ENCODE assay signal across 15 cellular contexts in genomic region chr19:33395561-33396550, GRCh38. TPM values are rescaled to one million over a fixed set of nuclear protein-coding genes. Genes with fewer than 3 reads are reported as not detected.
DNase-seq lines count a peak whose midpoint lies in the region; ATAC-seq and TF ChIP-seq lines count a peak whose summit lies in the region.
"Had no signal": no experiment of that assay in that cellular context is flagged by ENCODE, and none has a peak within 500 bp of the region (broad histone marks: within the 10 kb centered on the region; RNA-seq: fewer than 3 reads in every experiment).

No MANE protein-coding gene starts in this region.

- no peaks in the 10 kb centered on the region for H3K36me3 Mint-ChIP-seq in activated CD4-positive, alpha-beta T cell treated with anti-CD3 and anti-CD28 coated beads for 36 hours (ENCODE audit: low read depth)

- no peaks in the 10 kb centered on the region for H3K9me3 ChIP-seq in BE2C
- no peaks in the 10 kb centered on the region for H3K9me3 ChIP-seq in MG63

- no peak for TF ChIP-seq CTCF in BE2C (IDR thresholded peaks at IDR 0.05; ENCODE audit: low read depth, low read length)

- POLR2A ChIA-PET in activated CD4-positive, alpha-beta T cell treated with anti-CD3 and anti-CD28 coated beads for 36 hours (lab: Charles Lee), result no interaction called here

- no peaks in the 10 kb centered on the region for H3K4me1 Mint-ChIP-seq in activated CD4-positive, alpha-beta T cell treated with anti-CD3 and anti-CD28 coated beads for 36 hours

- no peak overlapping the region for H3K27ac Mint-ChIP-seq in activated CD4-positive, alpha-beta T cell treated with anti-CD3 and anti-CD28 coated beads for 36 hours

- ATAC-seq in left cardiac atrium (peak; percentile 2 to 16), GM19397 (IDR thresholded peaks at IDR 0.05; ENCODE audit: unreplicated experiment) (no peak)
- ATAC-seq in activated CD4-positive, alpha-beta T cell treated with anti-CD3 and anti-CD28 coated beads for 36 hours, result no peak

- H3K36me3 ChIP-seq in BE2C (no peaks in the 10 kb centered on the region), MG63 (no peaks in the 10 kb centered on the region)

- peaks cover 13% of the 10 kb centered on the region for H3K4me1 ChIP-seq in BE2C

- H3K9me3 Mint-ChIP-seq in activated CD4-positive, alpha-beta T cell treated with anti-CD3 and anti-CD28 coated beads for 36 hours (ENCODE audit: low read depth), result no peaks in the 10 kb centered on the region
- H3K9me3 Mint-ChIP-seq: H9 had no signal

- intact Hi-C loops in left cardiac atrium (cut with DNase I) (no loop called here), posterior vena cava (cut with DNase I) (loop anchor here in 1 of 2 donors (10.0 kb wide), 1 partner anchor 101 kb away; no protein-coding TSS in a partner anchor)
- intact Hi-C loops in activated CD4-positive, alpha-beta T cell treated with anti-CD3 and anti-CD28 coated beads for 36 hours (cut with DNase I, micrococcal nuclease), result no loop called here

- H3K4me3 Mint-ChIP-seq in activated CD4-positive, alpha-beta T cell treated with anti-CD3 and anti-CD28 coated beads for 36 hours, result no peak overlapping the region
- H3K4me3 Mint-ChIP-seq: H9 had no signal

- H3K27me3 Mint-ChIP-seq in activated CD4-positive, alpha-beta T cell treated with anti-CD3 and anti-CD28 coated beads for 36 hours, result no peaks in the 10 kb centered on the region

- no peaks in the 10 kb centered on the region for H3K27me3 ChIP-seq in BE2C
- H3K27me3 ChIP-seq in MG63, result no peaks in the 10 kb centered on the region

- DNase-seq in BE2C, result peak; percentile 7
- peak; percentile 66 for DNase-seq in MG63
- peak; percentile 71 for DNase-seq in left cardiac atrium
- DNase-seq in posterior vena cava (ENCODE audit: low spot score), result peak; percentile 82
- DNase-seq in stimulated activated CD4-positive, alpha-beta T cell treated with anti-CD3 and anti-CD28 coated beads, Interleukin-4, amount 100 ng/mL, for 24 hours, result no peak
- no peak for DNase-seq in activated CD4-positive, alpha-beta T cell treated with anti-CD3 and anti-CD28 coated beads, Interleukin-2, amount 50 U/mL, for 48 hours
- DNase-seq in activated CD4-positive, alpha-beta T cell treated with anti-CD3 and anti-CD28 coated beads for 36 hours, result no peak
- DNase-seq: activated CD8-positive, alpha-beta memory T cell treated with anti-CD3 and anti-CD28 coated beads for 24 hours; DND-41; H9; NCI-H1092 treated with DMSO at 0.1 percent for 48 hours; NCI-H510A treated with DMSO at 0.1 percent for 48 hours; T-helper 9 cell had no signal

- CTCF ChIA-PET in activated CD4-positive, alpha-beta T cell treated with anti-CD3 and anti-CD28 coated beads for 36 hours (lab: Charles Lee), result interaction anchor here (0.6 to 0.9 kb wide), 2 partner anchors 15 to 212 kb away, joined by 3 read pairs; no protein-coding TSS in a partner anchor

- H3K4me3 ChIP-seq in BE2C (ENCODE audit: low read depth, low read length), result no peak overlapping the region
- H3K4me3 ChIP-seq in MG63, result no peak overlapping the region
- H3K4me3 ChIP-seq: coronary artery had no signal

RNA-seq across cellular contexts. Expression of gene CEBPG, which starts 22.3 kb away (rescaled TPM):
- polyA plus RNA-seq in BE2C (2012; ENCODE audit: insufficient read depth, insufficient read length, low read depth), result 93.6 TPM
- total RNA-seq in MG63 (2014; rRNA removed; shearing (Covaris generic); ENCODE audit: low replicate concordance), result 21.2 and 42.1 TPM in 2 replicates
- total RNA-seq in left cardiac atrium, result 10 to 100 TPM; 16.6 to 21.0 TPM
- 10 to 100 TPM; 29.1 to 41.3 TPM for total RNA-seq in posterior vena cava
- 10 to 100 TPM; 25.9 to 29.6 TPM for total RNA-seq in activated CD4-positive, alpha-beta T cell treated with anti-CD3 and anti-CD28 coated beads for 36 hours

Comparison
In these comparisons a context has a peak if more than half of its experiments do, and no peak if none do; other contexts are left out.
1. DNase-seq: peak in BE2C (single experiment), MG63 (single experiment), left cardiac atrium (single experiment) and posterior vena cava (single experiment); none in stimulated activated CD4-positive, alpha-beta T cell treated with anti-CD3 and anti-CD28 coated beads, Interleukin-4, amount 100 ng/mL, for 24 hours (single experiment), activated CD4-positive, alpha-beta T cell treated with anti-CD3 and anti-CD28 coated beads, Interleukin-2, amount 50 U/mL, for 48 hours (0 of 2) and activated CD4-positive, alpha-beta T cell treated with anti-CD3 and anti-CD28 coated beads for 36 hours (single experiment).
2. ATAC-seq: peak in left cardiac atrium (2 of 2); none in activated CD4-positive, alpha-beta T cell treated with anti-CD3 and anti-CD28 coated beads for 36 hours (single experiment) and GM19397 (single experiment).